In the genomic region with DNA sequence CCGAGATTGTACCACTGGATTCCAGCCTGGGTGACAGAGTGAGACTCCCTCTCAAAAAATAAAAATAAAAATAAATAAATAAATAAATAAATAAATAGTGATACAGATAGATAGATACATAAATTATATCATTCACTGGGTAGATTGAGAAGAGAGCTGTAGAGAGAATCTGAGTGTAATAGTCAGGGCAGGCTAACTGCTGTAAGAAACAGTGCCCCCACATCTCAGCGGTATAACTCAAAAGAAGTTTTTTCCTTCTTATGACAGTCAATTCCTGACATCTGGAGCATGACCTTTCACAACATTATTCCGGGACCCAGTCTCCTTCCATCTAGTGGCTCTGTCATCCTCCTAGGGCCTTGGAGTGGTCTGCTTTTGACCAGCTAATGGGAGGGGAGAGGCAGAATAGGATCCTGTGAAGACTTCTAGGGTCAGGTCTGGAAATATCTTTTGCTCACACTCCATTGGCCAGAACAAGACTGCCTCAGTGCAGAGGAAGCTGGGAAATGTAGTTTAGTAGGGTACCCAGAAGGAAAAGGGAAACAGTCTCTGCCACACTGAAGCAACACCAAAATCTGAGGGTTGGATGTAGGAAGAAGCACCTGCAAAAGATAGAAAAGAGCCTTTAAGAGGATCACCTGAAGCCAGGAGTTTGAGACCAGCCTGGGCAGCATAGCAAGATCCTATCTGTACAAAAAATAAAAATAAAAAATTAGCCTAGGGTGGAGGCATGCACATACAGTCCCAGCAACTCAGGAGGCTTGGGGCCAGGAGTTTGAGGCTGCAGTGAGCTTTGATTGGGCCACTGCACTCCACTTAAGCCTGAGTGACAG, we compare ENCODE assay signal across 1 cellular context.
TF ChIP-seq lines count a peak whose summit lies in the region.

No MANE protein-coding gene starts in this region.

TF ChIP-seq in HepG2, 621 proteins besides CTCF, POLR2A, EP300 and RAD21 (continued from another document and continues in another):
- TF ChIP-seq, protein P1, sequence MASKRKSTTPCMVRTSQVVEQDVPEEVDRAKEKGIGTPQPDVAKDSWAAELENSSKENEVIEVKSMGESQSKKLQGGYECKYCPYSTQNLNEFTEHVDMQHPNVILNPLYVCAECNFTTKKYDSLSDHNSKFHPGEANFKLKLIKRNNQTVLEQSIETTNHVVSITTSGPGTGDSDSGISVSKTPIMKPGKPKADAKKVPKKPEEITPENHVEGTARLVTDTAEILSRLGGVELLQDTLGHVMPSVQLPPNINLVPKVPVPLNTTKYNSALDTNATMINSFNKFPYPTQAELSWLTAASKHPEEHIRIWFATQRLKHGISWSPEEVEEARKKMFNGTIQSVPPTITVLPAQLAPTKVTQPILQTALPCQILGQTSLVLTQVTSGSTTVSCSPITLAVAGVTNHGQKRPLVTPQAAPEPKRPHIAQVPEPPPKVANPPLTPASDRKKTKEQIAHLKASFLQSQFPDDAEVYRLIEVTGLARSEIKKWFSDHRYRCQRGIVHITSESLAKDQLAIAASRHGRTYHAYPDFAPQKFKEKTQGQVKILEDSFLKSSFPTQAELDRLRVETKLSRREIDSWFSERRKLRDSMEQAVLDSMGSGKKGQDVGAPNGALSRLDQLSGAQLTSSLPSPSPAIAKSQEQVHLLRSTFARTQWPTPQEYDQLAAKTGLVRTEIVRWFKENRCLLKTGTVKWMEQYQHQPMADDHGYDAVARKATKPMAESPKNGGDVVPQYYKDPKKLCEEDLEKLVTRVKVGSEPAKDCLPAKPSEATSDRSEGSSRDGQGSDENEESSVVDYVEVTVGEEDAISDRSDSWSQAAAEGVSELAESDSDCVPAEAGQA (IDR thresholded peaks at IDR 0.05; ENCODE audit: low read depth), result no peak
- TF ChIP-seq, protein P1 (CRISPR knock-in tag; IDR thresholded peaks at IDR 0.05; ENCODE audit: borderline replicate concordance), result no peak
- TF ChIP-seq GATA4 (IDR thresholded peaks at IDR 0.05; ENCODE audit: borderline replicate concordance, low read depth), result no peak
- TF ChIP-seq, protein P2, sequence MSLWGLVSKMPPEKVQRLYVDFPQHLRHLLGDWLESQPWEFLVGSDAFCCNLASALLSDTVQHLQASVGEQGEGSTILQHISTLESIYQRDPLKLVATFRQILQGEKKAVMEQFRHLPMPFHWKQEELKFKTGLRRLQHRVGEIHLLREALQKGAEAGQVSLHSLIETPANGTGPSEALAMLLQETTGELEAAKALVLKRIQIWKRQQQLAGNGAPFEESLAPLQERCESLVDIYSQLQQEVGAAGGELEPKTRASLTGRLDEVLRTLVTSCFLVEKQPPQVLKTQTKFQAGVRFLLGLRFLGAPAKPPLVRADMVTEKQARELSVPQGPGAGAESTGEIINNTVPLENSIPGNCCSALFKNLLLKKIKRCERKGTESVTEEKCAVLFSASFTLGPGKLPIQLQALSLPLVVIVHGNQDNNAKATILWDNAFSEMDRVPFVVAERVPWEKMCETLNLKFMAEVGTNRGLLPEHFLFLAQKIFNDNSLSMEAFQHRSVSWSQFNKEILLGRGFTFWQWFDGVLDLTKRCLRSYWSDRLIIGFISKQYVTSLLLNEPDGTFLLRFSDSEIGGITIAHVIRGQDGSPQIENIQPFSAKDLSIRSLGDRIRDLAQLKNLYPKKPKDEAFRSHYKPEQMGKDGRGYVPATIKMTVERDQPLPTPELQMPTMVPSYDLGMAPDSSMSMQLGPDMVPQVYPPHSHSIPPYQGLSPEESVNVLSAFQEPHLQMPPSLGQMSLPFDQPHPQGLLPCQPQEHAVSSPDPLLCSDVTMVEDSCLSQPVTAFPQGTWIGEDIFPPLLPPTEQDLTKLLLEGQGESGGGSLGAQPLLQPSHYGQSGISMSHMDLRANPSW (CRISPR knock-in tag; IDR thresholded peaks at IDR 0.05; ENCODE audit: borderline replicate concordance), result no peak
- TF ChIP-seq ZNF775 (CRISPR knock-in tag; IDR thresholded peaks at IDR 0.05; ENCODE audit: borderline replicate concordance), result no peak
- TF ChIP-seq, protein P3, sequence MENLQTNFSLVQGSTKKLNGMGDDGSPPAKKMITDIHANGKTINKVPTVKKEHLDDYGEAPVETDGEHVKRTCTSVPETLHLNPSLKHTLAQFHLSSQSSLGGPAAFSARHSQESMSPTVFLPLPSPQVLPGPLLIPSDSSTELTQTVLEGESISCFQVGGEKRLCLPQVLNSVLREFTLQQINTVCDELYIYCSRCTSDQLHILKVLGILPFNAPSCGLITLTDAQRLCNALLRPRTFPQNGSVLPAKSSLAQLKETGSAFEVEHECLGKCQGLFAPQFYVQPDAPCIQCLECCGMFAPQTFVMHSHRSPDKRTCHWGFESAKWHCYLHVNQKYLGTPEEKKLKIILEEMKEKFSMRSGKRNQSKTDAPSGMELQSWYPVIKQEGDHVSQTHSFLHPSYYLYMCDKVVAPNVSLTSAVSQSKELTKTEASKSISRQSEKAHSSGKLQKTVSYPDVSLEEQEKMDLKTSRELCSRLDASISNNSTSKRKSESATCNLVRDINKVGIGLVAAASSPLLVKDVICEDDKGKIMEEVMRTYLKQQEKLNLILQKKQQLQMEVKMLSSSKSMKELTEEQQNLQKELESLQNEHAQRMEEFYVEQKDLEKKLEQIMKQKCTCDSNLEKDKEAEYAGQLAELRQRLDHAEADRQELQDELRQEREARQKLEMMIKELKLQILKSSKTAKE (CRISPR knock-in tag; IDR thresholded peaks at IDR 0.05; ENCODE audit: borderline replicate concordance), result no peak
- TF ChIP-seq ZNF678 (CRISPR knock-in tag; IDR thresholded peaks at IDR 0.05), result no peak
- no peak for TF ChIP-seq ZNF44 (CRISPR knock-in tag; IDR thresholded peaks at IDR 0.05)
- no peak for TF ChIP-seq ZNF737 (CRISPR knock-in tag; IDR thresholded peaks at IDR 0.05; ENCODE audit: borderline replicate concordance)
- no peak for TF ChIP-seq ELF4 (CRISPR knock-in tag; IDR thresholded peaks at IDR 0.05; ENCODE audit: borderline replicate concordance)
- TF ChIP-seq, protein P4, sequence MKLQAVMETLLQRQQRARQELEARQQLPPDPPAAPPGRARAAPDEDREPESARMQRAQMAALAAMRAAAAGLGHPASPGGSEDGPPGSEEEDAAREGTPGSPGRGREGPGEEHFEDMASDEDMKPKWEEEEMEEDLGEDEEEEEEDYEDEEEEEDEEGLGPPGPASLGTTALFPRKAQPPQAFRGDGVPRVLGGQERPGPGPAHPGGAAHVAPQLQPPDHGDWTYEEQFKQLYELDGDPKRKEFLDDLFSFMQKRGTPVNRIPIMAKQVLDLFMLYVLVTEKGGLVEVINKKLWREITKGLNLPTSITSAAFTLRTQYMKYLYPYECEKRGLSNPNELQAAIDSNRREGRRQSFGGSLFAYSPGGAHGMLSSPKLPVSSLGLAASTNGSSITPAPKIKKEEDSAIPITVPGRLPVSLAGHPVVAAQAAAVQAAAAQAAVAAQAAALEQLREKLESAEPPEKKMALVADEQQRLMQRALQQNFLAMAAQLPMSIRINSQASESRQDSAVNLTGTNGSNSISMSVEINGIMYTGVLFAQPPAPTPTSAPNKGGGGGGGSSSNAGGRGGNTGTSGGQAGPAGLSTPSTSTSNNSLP (IDR thresholded peaks at IDR 0.05; ENCODE audit: low read depth, low read length), result no peak
- TF ChIP-seq ARID2 (CRISPR knock-in tag; IDR thresholded peaks at IDR 0.05; ENCODE audit: borderline replicate concordance), result no peak
- TF ChIP-seq, protein P5, sequence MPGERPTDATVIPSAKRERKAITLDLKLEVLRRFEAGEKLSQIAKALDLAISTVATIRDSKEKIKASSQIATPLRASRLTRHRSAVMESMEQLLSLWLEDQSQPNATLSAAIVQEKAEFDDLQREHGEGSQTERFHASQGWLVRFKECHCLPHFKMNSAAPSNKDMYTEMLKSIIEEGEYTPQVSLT (CRISPR knock-in tag; IDR thresholded peaks at IDR 0.05; ENCODE audit: borderline replicate concordance, low read depth), result no peak
- TF ChIP-seq IKZF4 (CRISPR knock-in tag; IDR thresholded peaks at IDR 0.05; ENCODE audit: borderline replicate concordance, low read depth, not compliant biosample characterization), result no peak
- TF ChIP-seq, protein P6, sequence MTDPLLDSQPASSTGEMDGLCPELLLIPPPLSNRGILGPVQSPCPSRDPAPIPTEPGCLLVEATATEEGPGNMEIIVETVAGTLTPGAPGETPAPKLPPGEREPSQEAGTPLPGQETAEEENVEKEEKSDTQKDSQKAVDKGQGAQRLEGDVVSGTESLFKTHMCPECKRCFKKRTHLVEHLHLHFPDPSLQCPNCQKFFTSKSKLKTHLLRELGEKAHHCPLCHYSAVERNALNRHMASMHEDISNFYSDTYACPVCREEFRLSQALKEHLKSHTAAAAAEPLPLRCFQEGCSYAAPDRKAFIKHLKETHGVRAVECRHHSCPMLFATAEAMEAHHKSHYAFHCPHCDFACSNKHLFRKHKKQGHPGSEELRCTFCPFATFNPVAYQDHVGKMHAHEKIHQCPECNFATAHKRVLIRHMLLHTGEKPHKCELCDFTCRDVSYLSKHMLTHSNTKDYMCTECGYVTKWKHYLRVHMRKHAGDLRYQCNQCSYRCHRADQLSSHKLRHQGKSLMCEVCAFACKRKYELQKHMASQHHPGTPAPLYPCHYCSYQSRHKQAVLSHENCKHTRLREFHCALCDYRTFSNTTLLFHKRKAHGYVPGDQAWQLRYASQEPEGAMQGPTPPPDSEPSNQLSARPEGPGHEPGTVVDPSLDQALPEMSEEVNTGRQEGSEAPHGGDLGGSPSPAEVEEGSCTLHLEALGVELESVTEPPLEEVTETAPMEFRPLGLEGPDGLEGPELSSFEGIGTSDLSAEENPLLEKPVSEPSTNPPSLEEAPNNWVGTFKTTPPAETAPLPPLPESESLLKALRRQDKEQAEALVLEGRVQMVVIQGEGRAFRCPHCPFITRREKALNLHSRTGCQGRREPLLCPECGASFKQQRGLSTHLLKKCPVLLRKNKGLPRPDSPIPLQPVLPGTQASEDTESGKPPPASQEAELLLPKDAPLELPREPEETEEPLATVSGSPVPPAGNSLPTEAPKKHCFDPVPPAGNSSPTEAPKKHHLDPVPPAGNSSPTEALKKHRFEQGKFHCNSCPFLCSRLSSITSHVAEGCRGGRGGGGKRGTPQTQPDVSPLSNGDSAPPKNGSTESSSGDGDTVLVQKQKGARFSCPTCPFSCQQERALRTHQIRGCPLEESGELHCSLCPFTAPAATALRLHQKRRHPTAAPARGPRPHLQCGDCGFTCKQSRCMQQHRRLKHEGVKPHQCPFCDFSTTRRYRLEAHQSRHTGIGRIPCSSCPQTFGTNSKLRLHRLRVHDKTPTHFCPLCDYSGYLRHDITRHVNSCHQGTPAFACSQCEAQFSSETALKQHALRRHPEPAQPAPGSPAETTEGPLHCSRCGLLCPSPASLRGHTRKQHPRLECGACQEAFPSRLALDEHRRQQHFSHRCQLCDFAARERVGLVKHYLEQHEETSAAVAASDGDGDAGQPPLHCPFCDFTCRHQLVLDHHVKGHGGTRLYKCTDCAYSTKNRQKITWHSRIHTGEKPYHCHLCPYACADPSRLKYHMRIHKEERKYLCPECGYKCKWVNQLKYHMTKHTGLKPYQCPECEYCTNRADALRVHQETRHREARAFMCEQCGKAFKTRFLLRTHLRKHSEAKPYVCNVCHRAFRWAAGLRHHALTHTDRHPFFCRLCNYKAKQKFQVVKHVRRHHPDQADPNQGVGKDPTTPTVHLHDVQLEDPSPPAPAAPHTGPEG (CRISPR knock-in tag; IDR thresholded peaks at IDR 0.05), result no peak
- no peak for TF ChIP-seq MTF1 (CRISPR knock-in tag; IDR thresholded peaks at IDR 0.05)
- no peak for TF ChIP-seq KDM5B (CRISPR knock-in tag; IDR thresholded peaks at IDR 0.05; ENCODE audit: borderline replicate concordance)
- TF ChIP-seq ASH2L (IDR thresholded peaks at IDR 0.05; ENCODE audit: insufficient read length, low read depth, low read length), result no peak
- TF ChIP-seq, protein P7, sequence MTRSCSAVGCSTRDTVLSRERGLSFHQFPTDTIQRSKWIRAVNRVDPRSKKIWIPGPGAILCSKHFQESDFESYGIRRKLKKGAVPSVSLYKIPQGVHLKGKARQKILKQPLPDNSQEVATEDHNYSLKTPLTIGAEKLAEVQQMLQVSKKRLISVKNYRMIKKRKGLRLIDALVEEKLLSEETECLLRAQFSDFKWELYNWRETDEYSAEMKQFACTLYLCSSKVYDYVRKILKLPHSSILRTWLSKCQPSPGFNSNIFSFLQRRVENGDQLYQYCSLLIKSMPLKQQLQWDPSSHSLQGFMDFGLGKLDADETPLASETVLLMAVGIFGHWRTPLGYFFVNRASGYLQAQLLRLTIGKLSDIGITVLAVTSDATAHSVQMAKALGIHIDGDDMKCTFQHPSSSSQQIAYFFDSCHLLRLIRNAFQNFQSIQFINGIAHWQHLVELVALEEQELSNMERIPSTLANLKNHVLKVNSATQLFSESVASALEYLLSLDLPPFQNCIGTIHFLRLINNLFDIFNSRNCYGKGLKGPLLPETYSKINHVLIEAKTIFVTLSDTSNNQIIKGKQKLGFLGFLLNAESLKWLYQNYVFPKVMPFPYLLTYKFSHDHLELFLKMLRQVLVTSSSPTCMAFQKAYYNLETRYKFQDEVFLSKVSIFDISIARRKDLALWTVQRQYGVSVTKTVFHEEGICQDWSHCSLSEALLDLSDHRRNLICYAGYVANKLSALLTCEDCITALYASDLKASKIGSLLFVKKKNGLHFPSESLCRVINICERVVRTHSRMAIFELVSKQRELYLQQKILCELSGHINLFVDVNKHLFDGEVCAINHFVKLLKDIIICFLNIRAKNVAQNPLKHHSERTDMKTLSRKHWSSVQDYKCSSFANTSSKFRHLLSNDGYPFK (CRISPR knock-in tag; IDR thresholded peaks at IDR 0.05; ENCODE audit: borderline replicate concordance), result no peak
- TF ChIP-seq, protein P8, sequence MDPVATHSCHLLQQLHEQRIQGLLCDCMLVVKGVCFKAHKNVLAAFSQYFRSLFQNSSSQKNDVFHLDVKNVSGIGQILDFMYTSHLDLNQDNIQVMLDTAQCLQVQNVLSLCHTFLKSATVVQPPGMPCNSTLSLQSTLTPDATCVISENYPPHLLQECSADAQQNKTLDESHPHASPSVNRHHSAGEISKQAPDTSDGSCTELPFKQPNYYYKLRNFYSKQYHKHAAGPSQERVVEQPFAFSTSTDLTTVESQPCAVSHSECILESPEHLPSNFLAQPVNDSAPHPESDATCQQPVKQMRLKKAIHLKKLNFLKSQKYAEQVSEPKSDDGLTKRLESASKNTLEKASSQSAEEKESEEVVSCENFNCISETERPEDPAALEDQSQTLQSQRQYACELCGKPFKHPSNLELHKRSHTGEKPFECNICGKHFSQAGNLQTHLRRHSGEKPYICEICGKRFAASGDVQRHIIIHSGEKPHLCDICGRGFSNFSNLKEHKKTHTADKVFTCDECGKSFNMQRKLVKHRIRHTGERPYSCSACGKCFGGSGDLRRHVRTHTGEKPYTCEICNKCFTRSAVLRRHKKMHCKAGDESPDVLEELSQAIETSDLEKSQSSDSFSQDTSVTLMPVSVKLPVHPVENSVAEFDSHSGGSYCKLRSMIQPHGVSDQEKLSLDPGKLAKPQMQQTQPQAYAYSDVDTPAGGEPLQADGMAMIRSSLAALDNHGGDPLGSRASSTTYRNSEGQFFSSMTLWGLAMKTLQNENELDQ (CRISPR knock-in tag; IDR thresholded peaks at IDR 0.05; ENCODE audit: borderline replicate concordance), result no peak
- no peak for TF ChIP-seq HMG20B (CRISPR knock-in tag; conservative IDR thresholded peaks at IDR 0.05)
